In genomic region chr11:66727282-66727882, GRCh38 we compare ENCODE assay signal across 8 cellular contexts. TPM values are rescaled to one million over a fixed set of nuclear protein-coding genes. Genes with fewer than 3 reads are reported as not detected.
DNase-seq lines count a peak whose midpoint lies in the region; ATAC-seq and TF ChIP-seq lines count a peak whose summit lies in the region.

No MANE protein-coding gene starts in this region.

- H3K4me1 Mint-ChIP-seq in type B pancreatic cell (ENCODE audit: unreplicated experiment), result peaks cover 42% of the 10 kb centered on the region

- no peak overlapping the region for H3K14ac ChIP-seq in mesenchymal stem cell (ENCODE audit: low read length in 2 of 2)

- peak overlapping the region; percentile 58 for H3K9ac ChIP-seq in SU-DHL-6 (ENCODE audit: low read length)
- H3K9ac ChIP-seq in mesenchymal stem cell (ENCODE audit: low read length), result no peak overlapping the region

- DNase-seq in AG04449 (ENCODE audit: low read depth, low spot score), result no peak
- DNase-seq in GM12864 (ENCODE audit: low read depth), result no peak
- peak; percentile 49 for DNase-seq in dermis blood vessel endothelial cell
- DNase-seq in mesenchymal stem cell, result peak; percentile 32
- no peak for DNase-seq in type B pancreatic cell (ENCODE audit: extremely low spot score, unreplicated experiment)
- DNase-seq in SIG-M5 (lab: John Stamatoyannopoulos, UW), result no peak

- POLR2A ChIA-PET in AG04449 (lab: Yijun Ruan, JAX), result no interaction called here

- H3K79me2 ChIP-seq in SU-DHL-6 (ENCODE audit: insufficient read depth, low read length), result no peaks in the 10 kb centered on the region

- H4K8ac ChIP-seq in mesenchymal stem cell (ENCODE audit: low read length), result no peak overlapping the region

- H3K9me3 Mint-ChIP-seq in type B pancreatic cell, result no peaks in the 10 kb centered on the region

- H3F3A ChIP-seq in SU-DHL-6 (ENCODE audit: insufficient read depth), result peaks cover 10% of the 10 kb centered on the region; the same call in 1 of the 2 replicates

- no peak overlapping the region for H2BK15ac ChIP-seq in mesenchymal stem cell (ENCODE audit: low read depth, poor library complexity, severe bottlenecking)

- H3K4me1 ChIP-seq in mesenchymal stem cell (ENCODE audit: control insufficient read depth, insufficient read depth, low read depth, low read length), result peaks cover 23% of the 10 kb centered on the region

- H3K27me3 ChIP-seq in SU-DHL-6 (ENCODE audit: low read length) (no peaks in the 10 kb centered on the region), mesenchymal stem cell (ENCODE audit: control insufficient read depth in 1 of 2, insufficient read depth in 1 of 2, low read length in 2 of 2) (peaks cover 3 to 70% of the 10 kb centered on the region in 2 experiments)

- H2AFZ ChIP-seq in SU-DHL-6 (ENCODE audit: low read depth, low read length, severe bottlenecking) (peak overlapping the region; percentile 43), mesenchymal stem cell (ENCODE audit: low read depth, low read length) (peak overlapping the region; percentile 44)

- no peak overlapping the region for H2BK120ac ChIP-seq in mesenchymal stem cell (ENCODE audit: low read depth, low read length)

- peak overlapping the region; percentile 64 for H2AK5ac ChIP-seq in mesenchymal stem cell (ENCODE audit: low read length, severe bottlenecking)

- peak overlapping the region; percentile 32 for H3K27ac Mint-ChIP-seq in type B pancreatic cell

- H3K27ac ChIP-seq in SU-DHL-6 (ENCODE audit: low read depth, low read length) (no peak overlapping the region), mesenchymal stem cell (ENCODE audit: low read length, poor library complexity, severe bottlenecking) (peak overlapping the region; percentile 97)

- TF ChIP-seq CTCF in AG04449 (IDR thresholded peaks at IDR 0.05; ENCODE audit: insufficient read depth, low read length, missing control alignments) (no peak), GM12864 (IDR thresholded peaks at IDR 0.05; ENCODE audit: low read depth, low read length, missing control alignments) (no peak), SU-DHL-6 (IDR thresholded peaks at IDR 0.05; ENCODE audit: insufficient read depth, low read length, poor library complexity, severe bottlenecking) (no peak), type B pancreatic cell (conservative IDR thresholded peaks at IDR 0.05) (no peak)

- H4K20me1 ChIP-seq in SU-DHL-6 (ENCODE audit: low read depth, low read length), result no peaks in the 10 kb centered on the region

- H3K4ac ChIP-seq in mesenchymal stem cell (ENCODE audit: low read depth in 1 of 2, low read length in 2 of 2), result no peak overlapping the region

- H3K4me3 Mint-ChIP-seq in type B pancreatic cell, result peak overlapping the region; percentile 87

- peaks cover 3% of the 10 kb centered on the region for H3K79me1 ChIP-seq in mesenchymal stem cell (replicated peaks; ENCODE audit: low read length, poor library complexity, severe bottlenecking)

- H4K91ac ChIP-seq in mesenchymal stem cell (ENCODE audit: low read length), result no peak overlapping the region

- under 1% methylated on average over 35 of the region's 58 CpGs for WGBS in mesenchymal stem cell

- H3K9me2 ChIP-seq in SU-DHL-6 (replicated peaks; ENCODE audit: insufficient read depth, low read length), result no peaks in the 10 kb centered on the region

- no peak for ATAC-seq in GM18909 (IDR thresholded peaks at IDR 0.05; ENCODE audit: poor library complexity, unreplicated experiment)

- H3K18ac ChIP-seq in mesenchymal stem cell (ENCODE audit: low read depth in 1 of 2, low read length in 2 of 2), result no peak overlapping the region

- peaks cover 21% of the 10 kb centered on the region for H3K27me3 Mint-ChIP-seq in type B pancreatic cell

- no peaks in the 10 kb centered on the region for H3K36me3 ChIP-seq in SU-DHL-6 (ENCODE audit: low read length)
- no peaks in the 10 kb centered on the region for H3K36me3 ChIP-seq in mesenchymal stem cell (ENCODE audit: control insufficient read depth in 1 of 2, insufficient read depth in 2 of 2, low read depth in 1 of 2, low read length in 2 of 2)

- H3K4me3 ChIP-seq in AG04449 (ENCODE audit: low read depth, low read length) (peak overlapping the region; percentile 40), GM12864 (ENCODE audit: low read depth, low read length) (peak overlapping the region; percentile 41), SU-DHL-6 (ENCODE audit: insufficient read depth, low read length, poor library complexity, severe bottlenecking) (peak overlapping the region; percentile 57), mesenchymal stem cell (ENCODE audit: insufficient read depth in 1 of 2, low read depth in 1 of 2, low read length in 2 of 2) (peak overlapping the region; percentile 68 to 77)

- H3K4me2 ChIP-seq in SU-DHL-6 (ENCODE audit: low read depth, low read length, poor library complexity, severe bottlenecking) (peak overlapping the region; percentile 54), mesenchymal stem cell (ENCODE audit: low read length, poor library complexity, severe bottlenecking) (peak overlapping the region; percentile 90)

- H2BK12ac ChIP-seq in mesenchymal stem cell (ENCODE audit: low read length in 2 of 2), result no peak overlapping the region

- peak overlapping the region; percentile 74 for H2BK5ac ChIP-seq in mesenchymal stem cell (ENCODE audit: low read depth, low read length, poor library complexity, severe bottlenecking)

- H3K36me3 Mint-ChIP-seq in type B pancreatic cell, result no peaks in the 10 kb centered on the region

- CTCF ChIA-PET in AG04449 (lab: Yijun Ruan, JAX), result interaction anchor here (1.0 to 2.5 kb wide), 4 partner anchors 10 to 49 kb away, joined by 3 to 9 read pairs (median 4); no protein-coding TSS in a partner anchor

- peak overlapping the region in 1 of 2 experiments; percentile 57 for H3K23ac ChIP-seq in mesenchymal stem cell (ENCODE audit: low read length in 2 of 2)

- H3K9me3 ChIP-seq in SU-DHL-6 (ENCODE audit: insufficient read depth, low read length), result no peaks in the 10 kb centered on the region
- no peaks in the 10 kb centered on the region for H3K9me3 ChIP-seq in mesenchymal stem cell (ENCODE audit: control insufficient read depth, low read length)

RNA-seq across cellular contexts. Expression of gene SPTBN2, which starts 1.6 kb away (rescaled TPM):
- 36.8 and 50.4 TPM in 2 replicates for total RNA-seq in dermis blood vessel endothelial cell
- 0.14 TPM for polyA plus RNA-seq in mesenchymal stem cell (2013, experiment 1 of 2)
- 0.10 TPM for polyA plus RNA-seq in mesenchymal stem cell (2013, experiment 2 of 2)
- 56.0 and 139 TPM in 2 replicates for total RNA-seq in type B pancreatic cell (ENCODE audit: low replicate concordance)

RNA-seq across cellular contexts. Expression of gene RBM4B, which starts 49.7 kb away (rescaled TPM):
- total RNA-seq in dermis blood vessel endothelial cell (24.2 and 28.4 TPM in 2 replicates), type B pancreatic cell (ENCODE audit: low replicate concordance) (25.2 and 49.1 TPM in 2 replicates)
- 20.3 TPM for polyA plus RNA-seq in mesenchymal stem cell (2013, experiment 1 of 2)
- polyA plus RNA-seq in mesenchymal stem cell (2013, experiment 2 of 2), result 19.6 TPM

Comparison
In these comparisons a context has a peak if more than half of its experiments do, and no peak if none do; other contexts are left out.
1. DNase-seq: peak in dermis blood vessel endothelial cell (single experiment) and mesenchymal stem cell (single experiment); none in AG04449 (single experiment), GM12864 (single experiment), type B pancreatic cell (single experiment) and SIG-M5 (single experiment).
2. Peak in every context shown above with its lines, with median percentiles within 50 percentile points of each other: H3K4me3 ChIP-seq.